Comparison of ENCODE assay signal across 8 cellular contexts in genomic region chr12:93982847-93983315, GRCh38.
DNase-seq lines count a peak whose midpoint lies in the region; ATAC-seq and TF ChIP-seq lines count a peak whose summit lies in the region.

No MANE protein-coding gene starts in this region.

- H3K27ac Mint-ChIP-seq in T-helper 2 cell treated with Interferon-gamma antibody and Interleukin-4, amounts not matched to agents 5 μg/mL and 100 μg/mL, for 36 hours: no peak overlapping the region

- H3K9ac ChIP-seq in colonic mucosa (ENCODE audit: low read depth in 2 of 2, low read length in 2 of 2): no peak overlapping the region

- no peak overlapping the region for H3K27ac ChIP-seq in colonic mucosa

- no peaks in the 10 kb centered on the region for H3K36me3 Mint-ChIP-seq in T-helper 2 cell treated with Interferon-gamma antibody and Interleukin-4, amounts not matched to agents 5 μg/mL and 100 μg/mL, for 36 hours (ENCODE audit: low read depth)

- H3K9me3 Mint-ChIP-seq in T-helper 2 cell treated with Interferon-gamma antibody and Interleukin-4, amounts not matched to agents 5 μg/mL and 100 μg/mL, for 36 hours: no peaks in the 10 kb centered on the region

- peak in 2 of 3 donors; percentile 11 to 24 for DNase-seq in stimulated activated CD4-positive, alpha-beta T cell treated with anti-CD3 and anti-CD28 coated beads, Interleukin-12 subunit alpha, Interleukin-12 subunit beta, amount 100 ng/mL, for 48 hours (ENCODE audit: low read depth in 2 of 3, low spot score in 1 of 3)
- DNase-seq in stimulated activated CD4-positive, alpha-beta T cell treated with anti-CD3 and anti-CD28 coated beads, Interleukin-4, amount 100 ng/mL, for 1 hour: no peak
- peak; percentile 49 for DNase-seq in T-helper 2 cell treated with Interferon-gamma antibody and Interleukin-4, amounts not matched to agents 5 μg/mL and 100 μg/mL, for 36 hours (ENCODE audit: low spot score)
- peak; percentile 72 for DNase-seq in fibroblast of peridontal ligament (ENCODE audit: extremely low read depth)
- no peak for DNase-seq in colonic mucosa
- no peak for DNase-seq in left lobe of liver (ENCODE audit: low spot score)
- DNase-seq in HK-2 (ENCODE audit: unreplicated experiment): no peak

- H3K4me3 Mint-ChIP-seq in T-helper 2 cell treated with Interferon-gamma antibody and Interleukin-4, amounts not matched to agents 5 μg/mL and 100 μg/mL, for 36 hours: no peak overlapping the region

- intact Hi-C loops in colonic mucosa (cut with DNase I): no loop called here

- TF ChIP-seq CTCF in colonic mucosa (IDR thresholded peaks at IDR 0.05): no peak

- no peaks in the 10 kb centered on the region for H3K4me1 ChIP-seq in colonic mucosa

- ATAC-seq in left lobe of liver (no peak), HG02852 (IDR thresholded peaks at IDR 0.05; ENCODE audit: unreplicated experiment) (no peak)

- no peaks in the 10 kb centered on the region for H3K9me3 ChIP-seq in colonic mucosa

- peaks cover 26% of the 10 kb centered on the region for H3K4me1 Mint-ChIP-seq in T-helper 2 cell treated with Interferon-gamma antibody and Interleukin-4, amounts not matched to agents 5 μg/mL and 100 μg/mL, for 36 hours (ENCODE audit: low read depth)

- no peak overlapping the region for H3K4me3 ChIP-seq in colonic mucosa

- no peaks in the 10 kb centered on the region for H3K27me3 Mint-ChIP-seq in T-helper 2 cell treated with Interferon-gamma antibody and Interleukin-4, amounts not matched to agents 5 μg/mL and 100 μg/mL, for 36 hours (ENCODE audit: low read depth)

- no peaks in the 10 kb centered on the region for H3K36me3 ChIP-seq in colonic mucosa

- H3K27me3 ChIP-seq in colonic mucosa: no peaks in the 10 kb centered on the region

Comparison
In these comparisons a context has a peak if more than half of its experiments do, and no peak if none do; other contexts are left out.
1. DNase-seq: peak in stimulated activated CD4-positive, alpha-beta T cell treated with anti-CD3 and anti-CD28 coated beads, Interleukin-12 subunit alpha, Interleukin-12 subunit beta, amount 100 ng/mL, for 48 hours (2 of 3), T-helper 2 cell treated with Interferon-gamma antibody and Interleukin-4, amounts not matched to agents 5 μg/mL and 100 μg/mL, for 36 hours (single experiment) and fibroblast of peridontal ligament (single experiment); none in stimulated activated CD4-positive, alpha-beta T cell treated with anti-CD3 and anti-CD28 coated beads, Interleukin-4, amount 100 ng/mL, for 1 hour (single experiment), colonic mucosa (single experiment), left lobe of liver (single experiment) and HK-2 (single experiment).